ENCODE assay signal across 28 cellular contexts in genomic region chr4:56209767-56210166, GRCh38.
"Had no signal": no experiment of that assay in that cellular context is flagged by ENCODE, and none has a peak within 500 bp of the region (broad histone marks: within the 10 kb centered on the region; RNA-seq: fewer than 3 reads in every experiment).

No MANE protein-coding gene starts in this region.

- H3K27me3 Mint-ChIP-seq: activated CD4-positive, alpha-beta T cell treated with anti-CD3 and anti-CD28 coated beads, Interleukin-2, amount 10 ng/mL, durations not matched to agents 24 days and 14 days; activated CD8-positive, alpha-beta T cell treated with anti-CD3 and anti-CD28 coated beads for 36 hours; brain had no signal

- H3K27ac Mint-ChIP-seq: activated CD4-positive, alpha-beta T cell treated with anti-CD3 and anti-CD28 coated beads, Interleukin-2, amount 10 ng/mL, durations not matched to agents 24 days and 14 days; activated CD8-positive, alpha-beta T cell treated with anti-CD3 and anti-CD28 coated beads for 36 hours; activated naive CD4-positive, alpha-beta T cell treated with anti-CD3 and anti-CD28 coated beads, Interleukin-2, amount 50 U/mL, for 72 hours; activated T-cell treated with anti-CD3 and anti-CD28 coated beads, Interleukin-2, amount 50 U/mL, for 72 hours; activated T-helper 2 cell treated with anti-CD3 and anti-CD28 coated beads, Interferon-gamma antibody, Interleukin-2, Interleukin-4, amounts not matched to agents 10 μg/mL and 5 μg/mL and 100 μg/mL, durations not matched to agents 14 hours and 24 hours and 36 hours; brain had no signal

- H3K9me3 ChIP-seq: adrenal gland had no signal

- H3K36me3 ChIP-seq: adrenal gland had no signal

- H3K27ac ChIP-seq: adrenal gland, KMS-11, SJCRH30, SK-N-MC, WERI-Rb-1 had no signal

- ATAC-seq: activated CD8-positive, alpha-beta T cell treated with anti-CD3 and anti-CD28 coated beads for 36 hours; activated naive CD4-positive, alpha-beta T cell treated with anti-CD3 and anti-CD28 coated beads, Interleukin-2, amount 50 U/mL, for 72 hours; activated T-cell treated with anti-CD3 and anti-CD28 coated beads, Interleukin-2, amount 50 U/mL, for 72 hours; Panc1 had no signal

- H3K4me1 ChIP-seq: adrenal gland, SJCRH30 had no signal

- DNase-seq: activated CD4-positive, alpha-beta T cell treated with anti-CD3 and anti-CD28 coated beads, Interleukin-2, amount 10 ng/mL, durations not matched to agents 24 days and 14 days; activated CD4-positive, alpha-beta T cell treated with anti-CD3 and anti-CD28 coated beads, Interleukin-2, amount 50 U/mL, for 4 hours; activated CD8-positive, alpha-beta T cell treated with anti-CD3 and anti-CD28 coated beads for 36 hours; activated gamma-delta T cell; activated naive CD4-positive, alpha-beta T cell treated with Interleukin-2 at 50 U/mL for 16 hours; activated T-cell treated with anti-CD3 and anti-CD28 coated beads, Interleukin-2, amount 50 U/mL, for 1 hour; activated T-cell treated with anti-CD3 and anti-CD28 coated beads, Interleukin-2, amount 50 U/mL, for 72 hours; adrenal gland; anterior cingulate cortex; caudate nucleus; MM.1S; MV-4-11; NCI-H1092; NCI-H1436 treated with DMSO at 0.1 percent for 48 hours; NCI-H1694 treated with DMSO at 0.1 percent for 48 hours; NCI-H2029; NCI-H345; NCI-H524 treated with DMSO at 0.1 percent for 48 hours; SHP77; SJCRH30; T1000; WERI-Rb-1 had no signal

- H3K27me3 ChIP-seq: adrenal gland, SJCRH30 had no signal

- H3K9ac ChIP-seq: KMS-11 had no signal

- H3K4me3 Mint-ChIP-seq: activated CD4-positive, alpha-beta T cell treated with anti-CD3 and anti-CD28 coated beads, Interleukin-2, amount 10 ng/mL, durations not matched to agents 24 days and 14 days; activated CD8-positive, alpha-beta T cell treated with anti-CD3 and anti-CD28 coated beads for 36 hours; activated T-cell treated with anti-CD3 and anti-CD28 coated beads, Interleukin-2, amount 50 U/mL, for 72 hours; brain had no signal

- H3K4me2 ChIP-seq: KMS-11 had no signal

- H3K4me1 Mint-ChIP-seq: activated CD4-positive, alpha-beta T cell treated with anti-CD3 and anti-CD28 coated beads, Interleukin-2, amount 10 ng/mL, durations not matched to agents 24 days and 14 days had no signal

- H3K4me3 ChIP-seq: adrenal gland, SJCRH30, SK-N-MC had no signal
